In the genomic region with DNA sequence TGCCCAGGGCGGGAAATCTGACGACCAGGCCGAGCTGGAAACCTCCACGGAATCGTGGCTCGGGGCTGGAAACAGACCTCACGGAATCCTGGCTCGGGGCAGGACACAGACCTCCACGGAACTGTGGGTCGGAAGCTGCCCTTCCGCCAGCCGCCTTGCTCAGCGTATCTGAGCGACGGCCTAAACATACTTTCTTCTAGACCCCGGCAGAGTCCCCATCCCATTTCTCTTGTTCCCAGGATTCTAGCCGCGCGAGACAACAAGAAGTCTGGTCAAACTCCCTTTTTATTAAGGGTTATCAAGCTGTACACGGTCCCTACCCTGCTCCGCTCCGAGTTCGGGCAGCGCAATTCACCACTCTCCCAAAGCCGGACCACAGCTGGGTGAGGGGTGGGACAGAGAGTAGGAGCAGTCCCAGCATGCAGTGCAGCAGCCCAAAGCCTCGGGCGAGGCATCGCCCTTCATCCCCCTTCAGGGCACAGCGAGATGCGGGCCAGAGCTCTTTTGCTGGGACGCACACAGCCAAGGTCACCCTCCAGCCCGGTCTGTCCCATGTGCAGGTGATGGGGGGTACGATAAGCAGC, we compare ENCODE assay signal across 8 cellular contexts. TPM values are rescaled to one million over a fixed set of nuclear protein-coding genes. Genes with fewer than 3 reads are reported as not detected.
DNase-seq lines count a peak whose midpoint lies in the region; ATAC-seq and TF ChIP-seq lines count a peak whose summit lies in the region.

No MANE protein-coding gene starts in this region.

- intact Hi-C loops in A673 (cut with micrococcal nuclease; ENCODE audit: unreplicated experiment), result loop anchor here (5.0 kb wide), 1 partner anchor 42 kb away; a partner anchor contains a TSS

- H3K4me1 ChIP-seq in A673 (ENCODE audit: insufficient read depth, low read length, poor library complexity, severe bottlenecking) (peaks cover 23% of the 10 kb centered on the region), HUES48 (ENCODE audit: control insufficient read depth, insufficient read depth, low read length) (peaks cover 4% of the 10 kb centered on the region; the same call in 1 of the 2 replicates), mucosa of stomach (ENCODE audit: control insufficient read depth, insufficient read depth, low read length) (peaks cover 33% of the 10 kb centered on the region)

- H3K27ac ChIP-seq in A673 (ENCODE audit: low read depth, low read length, poor library complexity, severe bottlenecking), result peak overlapping the region; percentile 91
- H3K27ac ChIP-seq in HUES48 (ENCODE audit: low read depth, low read length), result no peak overlapping the region

- H3K36me3 Mint-ChIP-seq in chondrocyte (ENCODE audit: low read depth), result peaks cover 17% of the 10 kb centered on the region

- DNase-seq in A673 (ENCODE audit: low spot score), result no peak
- peak; percentile 81 for DNase-seq in chondrocyte (ENCODE audit: low spot score)
- DNase-seq in C1 segment of cervical spinal cord (lab: John Stamatoyannopoulos, UW), result no peak
- DNase-seq in DMS114 treated with DMSO at 0.1 percent for 48 hours (lab: John Stamatoyannopoulos, UW; ENCODE audit: unreplicated experiment), result no peak
- no peak for DNase-seq in NCI-H510A (lab: John Stamatoyannopoulos, UW)

- no peaks in the 10 kb centered on the region for H3K9me3 Mint-ChIP-seq in chondrocyte (ENCODE audit: low read depth)

- no peaks in the 10 kb centered on the region for H3K27me3 Mint-ChIP-seq in chondrocyte (ENCODE audit: low read depth)

- H3K4me3 ChIP-seq in A673 (ENCODE audit: low read depth, low read length, poor library complexity, severe bottlenecking) (peak overlapping the region; percentile 66), HUES48 (ENCODE audit: low read depth, low read length) (peak overlapping the region; percentile 74), mucosa of stomach (ENCODE audit: low read length) (peak overlapping the region; percentile 28)

- TF ChIP-seq CTCF in A673 (conservative IDR thresholded peaks at IDR 0.05; ENCODE audit: low read depth, low read length) (no peak), chondrocyte (IDR thresholded peaks at IDR 0.05) (no peak)

- peaks cover 28% of the 10 kb centered on the region for H3K4me1 Mint-ChIP-seq in chondrocyte (ENCODE audit: low read depth)

- H3K36me3 ChIP-seq in A673 (ENCODE audit: insufficient read depth, low read length, poor library complexity, severe bottlenecking) (peaks cover 66% of the 10 kb centered on the region), HUES48 (ENCODE audit: control insufficient read depth, insufficient read depth, low read length) (peaks cover 53% of the 10 kb centered on the region), mucosa of stomach (ENCODE audit: control insufficient read depth, insufficient read depth, low read length) (peaks cover 20% of the 10 kb centered on the region)

- ATAC-seq in GM18870 (IDR thresholded peaks at IDR 0.05; ENCODE audit: unreplicated experiment), result no peak

- H3K9me3 ChIP-seq in A673 (ENCODE audit: low read depth, low read length, poor library complexity, severe bottlenecking) (no peaks in the 10 kb centered on the region), HUES48 (ENCODE audit: control insufficient read depth, insufficient read depth, low read length) (no peaks in the 10 kb centered on the region), mucosa of stomach (ENCODE audit: control insufficient read depth, low read length) (no peaks in the 10 kb centered on the region)

- POLR2A ChIA-PET in A673 (lab: Charles Lee; ENCODE audit: low non-redundant PET), result no interaction called here

- H3K9ac ChIP-seq in HUES48 (ENCODE audit: low read depth, low read length) (peak overlapping the region; percentile 28; the same call in 1 of the 2 replicates), mucosa of stomach (ENCODE audit: low read length) (peak overlapping the region; percentile 49)

- BruUV-seq in A673 (replicated peaks; lab: Mats Ljungman, UMichigan), result TSS peak; percentile 57

- no peaks in the 10 kb centered on the region for H3K27me3 ChIP-seq in A673 (replicated peaks; ENCODE audit: insufficient read depth, low read depth, low read length, poor library complexity)
- H3K27me3 ChIP-seq in HUES48 (ENCODE audit: control insufficient read depth, insufficient read depth, low read length), result no peaks in the 10 kb centered on the region
- H3K27me3 ChIP-seq in mucosa of stomach (ENCODE audit: control insufficient read depth, insufficient read depth, low read length), result no peaks in the 10 kb centered on the region

- peak overlapping the region; percentile 99 for H3K27ac Mint-ChIP-seq in chondrocyte (ENCODE audit: unreplicated experiment)

- peak overlapping the region; percentile 84 for H3K4me3 Mint-ChIP-seq in chondrocyte (ENCODE audit: unreplicated experiment)

- CTCF ChIA-PET in A673 (lab: Charles Lee), result no interaction called here

RNA-seq across cellular contexts. Expression of a gene that starts 0.4 kb away (rescaled TPM):
- 87.7 and 101 TPM in 2 replicates for total RNA-seq in A673 (2021)
- total RNA-seq in chondrocyte, result 27.1 to 39.0 TPM (median 27.4 TPM) in 3 replicates

RNA-seq across cellular contexts. Expression of a gene that starts 10.2 kb away (rescaled TPM):
- total RNA-seq in A673 (2021) (50.0 and 55.6 TPM in 2 replicates), chondrocyte (75.2 to 82.8 TPM (median 75.5 TPM) in 3 replicates)

RNA-seq across cellular contexts. Expression of a gene that starts 10.4 kb away (rescaled TPM):
- total RNA-seq in A673 (2021), result 30.6 and 39.1 TPM in 2 replicates
- 27.9 to 38.0 TPM (median 35.9 TPM) in 3 replicates for total RNA-seq in chondrocyte

RNA-seq across cellular contexts. Expression of a gene that starts 12.6 kb away (rescaled TPM):
- 20.0 and 23.7 TPM in 2 replicates for total RNA-seq in A673 (2021)
- total RNA-seq in chondrocyte, result 28.6 to 29.8 TPM (median 29.3 TPM) in 3 replicates

RNA-seq across cellular contexts. Expression of a gene that starts 26.0 kb away (rescaled TPM):
- 6.9 and 8.4 TPM in 2 replicates for total RNA-seq in A673 (2021)
- total RNA-seq in chondrocyte, result 2.9 to 7.3 TPM (median 3.0 TPM) in 3 replicates
